Comparison of ENCODE assay signal across 8 cellular contexts in the genomic region with DNA sequence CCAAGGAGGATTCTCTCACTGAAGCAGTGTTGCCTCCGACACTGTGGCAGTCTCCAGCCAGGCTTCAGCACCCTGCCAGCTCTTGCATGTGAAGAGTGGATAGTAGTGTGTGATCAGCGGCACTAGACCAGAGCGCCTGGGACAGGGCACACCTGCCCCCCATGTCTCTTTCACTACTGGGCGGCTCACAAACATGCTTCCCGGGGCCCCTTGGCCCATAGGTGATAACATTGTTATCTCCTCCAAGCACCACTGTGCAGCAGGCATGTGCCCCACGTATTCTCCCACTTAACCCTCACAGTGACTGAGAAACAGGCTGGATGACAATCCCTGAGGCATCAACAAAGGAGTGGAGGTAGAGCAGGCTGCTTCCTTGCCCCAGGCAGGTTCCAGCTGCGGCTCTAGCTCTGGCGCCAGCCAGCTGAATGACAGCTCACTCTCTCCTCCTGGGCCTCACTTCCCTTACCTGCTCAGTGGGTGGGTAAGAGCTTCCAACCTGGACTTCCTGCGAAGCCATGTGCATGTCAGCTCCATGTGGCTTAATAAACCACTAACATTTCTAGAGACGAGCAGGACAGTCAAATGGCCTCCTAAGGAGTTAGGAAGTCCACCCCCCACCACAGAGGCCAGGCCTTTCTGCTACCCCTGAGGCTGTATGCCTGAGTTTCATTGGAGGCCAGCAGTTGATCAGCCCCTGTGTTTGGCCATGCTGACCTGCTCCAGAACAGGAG. TPM values are rescaled to one million over a fixed set of nuclear protein-coding genes. Genes with fewer than 3 reads are reported as not detected.
DNase-seq lines count a peak whose midpoint lies in the region; ATAC-seq and TF ChIP-seq lines count a peak whose summit lies in the region.

No MANE protein-coding gene starts in this region.

- H3K4me3 ChIP-seq in heart right ventricle = peak overlapping the region in 1 of 10 donors; percentile 29

- intact Hi-C loops in activated CD4-positive, alpha-beta T cell treated with anti-CD3 and anti-CD28 coated beads, Interleukin-2, amount 10 ng/mL, durations not matched to agents 24 days and 14 days (cut with micrococcal nuclease) = loop anchor here (1.0 to 10.0 kb wide), 2 partner anchors 18 to 100 kb away; no protein-coding TSS in a partner anchor
- intact Hi-C loops in heart right ventricle (cut with DNase I) = loop anchor here in 5 of 10 donors (2.0 to 10.0 kb wide), 4 partner anchors 37 to 123 kb away; a partner anchor contains a TSS

- TF ChIP-seq CTCF in heart right ventricle (IDR thresholded peaks at IDR 0.05) = no peak

- 45 to 57% methylated on average over 10 of the region's 10 CpGs for whole genome bisulfite sequencing in heart right ventricle, 2 donors

- peak overlapping the region; percentile 78 for H3K4me3 Mint-ChIP-seq in activated CD4-positive, alpha-beta T cell treated with anti-CD3 and anti-CD28 coated beads, Interleukin-2, amount 10 ng/mL, durations not matched to agents 24 days and 14 days
- peak overlapping the region; percentile 70 for H3K4me3 Mint-ChIP-seq in stimulated activated naive CD8-positive, alpha-beta T cell treated with anti-CD3 and anti-CD28 coated beads, Interleukin-15, Interleukin-2, amounts not matched to agents 100 ng/mL and 50 ng/mL, for 24 hours

- peaks cover 0 to 4% (median 0%) of the 10 kb centered on the region in 11 donors for H3K9me3 ChIP-seq in heart right ventricle

- peak in 2 of 8 donors; percentile 13 to 21 for ATAC-seq in heart right ventricle
- no peak for ATAC-seq in GM19452 (IDR thresholded peaks at IDR 0.05; ENCODE audit: unreplicated experiment)

- H3K27me3 Mint-ChIP-seq in activated CD4-positive, alpha-beta T cell treated with anti-CD3 and anti-CD28 coated beads, Interleukin-2, amount 10 ng/mL, durations not matched to agents 24 days and 14 days = no peaks in the 10 kb centered on the region
- H3K27me3 Mint-ChIP-seq in stimulated activated naive CD8-positive, alpha-beta T cell treated with anti-CD3 and anti-CD28 coated beads, Interleukin-15, Interleukin-2, amounts not matched to agents 100 ng/mL and 50 ng/mL, for 24 hours = no peaks in the 10 kb centered on the region

- DNase-seq in DMS79 (lab: John Stamatoyannopoulos, UW) (peak; percentile 2), DMS79 treated with DMSO at 0.1 percent for 48 hours (lab: John Stamatoyannopoulos, UW) (no peak), heart right ventricle (no peak), NCI-H510A treated with DMSO at 0.1 percent for 48 hours (lab: John Stamatoyannopoulos, UW) (no peak)
- peak; percentile 78 for DNase-seq in activated CD4-positive, alpha-beta T cell treated with anti-CD3 and anti-CD28 coated beads, Interleukin-2, amount 10 ng/mL, durations not matched to agents 24 days and 14 days
- no peak for DNase-seq in activated CD4-positive, CD25-positive, alpha-beta regulatory T cell (lab: John Stamatoyannopoulos, UW)

- H3K36me3 ChIP-seq in heart right ventricle = no peaks in the 10 kb centered on the region

- peaks cover 68 to 100% (median 100%) of the 10 kb centered on the region in 9 donors for H3K4me1 ChIP-seq in heart right ventricle

- peak overlapping the region; percentile 78 to 97 (median 93) for H3K27ac ChIP-seq in heart right ventricle

- H3K36me3 Mint-ChIP-seq in activated CD4-positive, alpha-beta T cell treated with anti-CD3 and anti-CD28 coated beads, Interleukin-2, amount 10 ng/mL, durations not matched to agents 24 days and 14 days (ENCODE audit: low read depth) = peaks cover 21% of the 10 kb centered on the region
- peaks cover 20% of the 10 kb centered on the region for H3K36me3 Mint-ChIP-seq in stimulated activated naive CD8-positive, alpha-beta T cell treated with anti-CD3 and anti-CD28 coated beads, Interleukin-15, Interleukin-2, amounts not matched to agents 100 ng/mL and 50 ng/mL, for 24 hours (ENCODE audit: low read depth)

- H3K4me1 Mint-ChIP-seq in activated CD4-positive, alpha-beta T cell treated with anti-CD3 and anti-CD28 coated beads, Interleukin-2, amount 10 ng/mL, durations not matched to agents 24 days and 14 days = peaks cover 89% of the 10 kb centered on the region
- peaks cover 100% of the 10 kb centered on the region for H3K4me1 Mint-ChIP-seq in stimulated activated naive CD8-positive, alpha-beta T cell treated with anti-CD3 and anti-CD28 coated beads, Interleukin-15, Interleukin-2, amounts not matched to agents 100 ng/mL and 50 ng/mL, for 24 hours (ENCODE audit: low read depth)

- H3K9me3 Mint-ChIP-seq in activated CD4-positive, alpha-beta T cell treated with anti-CD3 and anti-CD28 coated beads, Interleukin-2, amount 10 ng/mL, durations not matched to agents 24 days and 14 days = peaks cover under 1% of the 10 kb centered on the region
- no peaks in the 10 kb centered on the region for H3K9me3 Mint-ChIP-seq in stimulated activated naive CD8-positive, alpha-beta T cell treated with anti-CD3 and anti-CD28 coated beads, Interleukin-15, Interleukin-2, amounts not matched to agents 100 ng/mL and 50 ng/mL, for 24 hours

- peak overlapping the region; percentile 98 for H3K27ac Mint-ChIP-seq in activated CD4-positive, alpha-beta T cell treated with anti-CD3 and anti-CD28 coated beads, Interleukin-2, amount 10 ng/mL, durations not matched to agents 24 days and 14 days
- peak overlapping the region; percentile 94 for H3K27ac Mint-ChIP-seq in stimulated activated naive CD8-positive, alpha-beta T cell treated with anti-CD3 and anti-CD28 coated beads, Interleukin-15, Interleukin-2, amounts not matched to agents 100 ng/mL and 50 ng/mL, for 24 hours

- no peaks in the 10 kb centered on the region for H3K27me3 ChIP-seq in heart right ventricle

RNA-seq across cellular contexts. Expression of a gene that starts 37.8 kb away (rescaled TPM):
- 122 and 135 TPM in 2 replicates for total RNA-seq in activated CD4-positive, alpha-beta T cell treated with anti-CD3 and anti-CD28 coated beads, Interleukin-2, amount 10 ng/mL, durations not matched to agents 24 days and 14 days
- 100 to 1,000 TPM in 1 of 10 donors, 10 to 100 TPM in 9; 28.4 to 101 (median 49.4) TPM for total RNA-seq in heart right ventricle
- polyA plus RNA-seq in heart right ventricle = 10 to 100 TPM; 32.9 to 44.0 TPM

Comparison
In these comparisons a context has a peak if more than half of its experiments do, and no peak if none do; other contexts are left out.
1. DNase-seq: peak in DMS79 (single experiment) and activated CD4-positive, alpha-beta T cell treated with anti-CD3 and anti-CD28 coated beads, Interleukin-2, amount 10 ng/mL, durations not matched to agents 24 days and 14 days (single experiment); none in DMS79 treated with DMSO at 0.1 percent for 48 hours (single experiment), heart right ventricle (0 of 2), NCI-H510A treated with DMSO at 0.1 percent for 48 hours (single experiment) and activated CD4-positive, CD25-positive, alpha-beta regulatory T cell (0 of 4).